15 cellular contexts compared by ENCODE assay signal in genomic region chr4:146329042-146329716, GRCh38.
DNase-seq lines count a peak whose midpoint lies in the region; ATAC-seq and TF ChIP-seq lines count a peak whose summit lies in the region.
"Had no signal": no experiment of that assay in that cellular context is flagged by ENCODE, and none has a peak within 500 bp of the region (broad histone marks: within the 10 kb centered on the region; RNA-seq: fewer than 3 reads in every experiment).

No MANE protein-coding gene starts in this region.

- H3K27me3 ChIP-seq in PC-3 (ENCODE audit: low read length): no peaks in the 10 kb centered on the region
- H3K27me3 ChIP-seq in mesendoderm (ENCODE audit: insufficient read depth, low read length, poor library complexity): no peaks in the 10 kb centered on the region
- no peaks in the 10 kb centered on the region for H3K27me3 ChIP-seq in psoas muscle (ENCODE audit: insufficient read depth in 3 of 3, low read length in 2 of 3)
- H3K27me3 ChIP-seq: gastrocnemius medialis had no signal

- no TSS peak for BruUV-seq in PC-3 (replicated peaks; lab: Mats Ljungman, UMichigan)

- H3K9ac ChIP-seq in PC-3 (ENCODE audit: low read length): no peak overlapping the region
- H3K9ac ChIP-seq in mesendoderm (ENCODE audit: low read length): no peak overlapping the region

- H3K23ac ChIP-seq in mesendoderm (ENCODE audit: low read length): no peak overlapping the region

- TF ChIP-seq CTCF in AG10803 (conservative IDR thresholded peaks at IDR 0.05; ENCODE audit: low read length) (no peak), PC-3 (conservative IDR thresholded peaks at IDR 0.05; ENCODE audit: low read depth, low read length) (no peak), psoas muscle (IDR thresholded peaks at IDR 0.05) (no peak)

- H3K9me3 ChIP-seq in PC-3 (ENCODE audit: low read length) (no peaks in the 10 kb centered on the region), psoas muscle (no peaks in the 10 kb centered on the region)
- H3K9me3 ChIP-seq: gastrocnemius medialis had no signal

- ATAC-seq in PC-3: peak; percentile 66
- no peak for ATAC-seq in psoas muscle
- ATAC-seq in GM19035 (IDR thresholded peaks at IDR 0.05; ENCODE audit: unreplicated experiment): no peak
- ATAC-seq in GM21423 (IDR thresholded peaks at IDR 0.05; ENCODE audit: unreplicated experiment): no peak
- ATAC-seq: CD8-positive, alpha-beta T cell; gastrocnemius medialis; HepG2; stimulated activated effector memory CD8-positive, alpha-beta T cell treated with anti-CD3 and anti-CD28 coated beads, Interleukin-12 subunit alpha, Interleukin-12 subunit beta, amount 100 ng/mL, for 72 hours had no signal

- H3K9me2 ChIP-seq in PC-3 (replicated peaks; ENCODE audit: low read length): no peaks in the 10 kb centered on the region

- H3K4me1 ChIP-seq in PC-3 (ENCODE audit: insufficient read depth, low read length) (peaks cover 53% of the 10 kb centered on the region), mesendoderm (ENCODE audit: control insufficient read depth, low read depth, low read length) (no peaks in the 10 kb centered on the region), psoas muscle (no peaks in the 10 kb centered on the region)
- H3K4me1 ChIP-seq: gastrocnemius medialis had no signal

- H3K4me2 ChIP-seq in PC-3 (ENCODE audit: low read length) (peak overlapping the region; percentile 47), mesendoderm (ENCODE audit: low read length) (no peak overlapping the region)

- no peak overlapping the region for H2AFZ ChIP-seq in PC-3 (ENCODE audit: low read length)

- H2BK120ac ChIP-seq in mesendoderm (ENCODE audit: low read depth, low read length): no peak overlapping the region

- H4K5ac ChIP-seq in mesendoderm (ENCODE audit: low read length): no peak overlapping the region

- no peak overlapping the region for H2BK15ac ChIP-seq in mesendoderm (replicated peaks; ENCODE audit: low read depth)

- H3K27ac ChIP-seq in PC-3 (ENCODE audit: low read length) (peak overlapping the region; percentile 72), mesendoderm (ENCODE audit: low read depth, low read length) (no peak overlapping the region), psoas muscle (no peak overlapping the region)
- H3K27ac ChIP-seq: gastrocnemius medialis had no signal

- no peaks in the 10 kb centered on the region for H3K79me2 ChIP-seq in PC-3 (ENCODE audit: low read length)
- H3K79me2 ChIP-seq in mesendoderm (ENCODE audit: control insufficient read depth, insufficient read depth, low read length): no peaks in the 10 kb centered on the region

- POLR2A ChIA-PET in PC-3 (lab: Charles Lee; ENCODE audit: unreplicated experiment): interaction anchor here (0.7 kb wide), 1 partner anchor 1273 kb away, joined by 3 read pairs; no protein-coding TSS in a partner anchor
- POLR2A ChIA-PET in HEK293T (lab: Yijun Ruan, JAX): no interaction called here

- H3K79me1 ChIP-seq in mesendoderm (ENCODE audit: low read length): no peaks in the 10 kb centered on the region

- intact Hi-C loops in PC-3 (cut with micrococcal nuclease) (no loop called here), psoas muscle (cut with DNase I) (no loop called here)

- H3K56ac ChIP-seq in mesendoderm (ENCODE audit: low read length): no peak overlapping the region

- H3K36me3 ChIP-seq in PC-3 (ENCODE audit: low read depth, low read length): no peaks in the 10 kb centered on the region
- no peaks in the 10 kb centered on the region for H3K36me3 ChIP-seq in mesendoderm (ENCODE audit: control insufficient read depth, insufficient read depth, low read length)
- H3K36me3 ChIP-seq in psoas muscle (ENCODE audit: insufficient read depth in 1 of 2, low read depth in 1 of 2): no peaks in the 10 kb centered on the region
- H3K36me3 ChIP-seq: gastrocnemius medialis had no signal

- H3K4me3 ChIP-seq in AG10803 (ENCODE audit: low read length) (no peak overlapping the region), PC-3 (ENCODE audit: low read length) (no peak overlapping the region), mesendoderm (ENCODE audit: low read length) (no peak overlapping the region), psoas muscle (no peak overlapping the region)
- H3K4me3 ChIP-seq: gastrocnemius medialis had no signal

- peaks cover 5% of the 10 kb centered on the region for H3F3A ChIP-seq in PC-3 (ENCODE audit: low read length, unreplicated experiment)

- no peak overlapping the region for H2BK5ac ChIP-seq in mesendoderm (ENCODE audit: low read length)

- CTCF ChIA-PET in PC-3 (lab: Charles Lee) (no interaction called here), HEK293T (lab: Yijun Ruan, JAX) (no interaction called here)

- H2AK5ac ChIP-seq in mesendoderm (ENCODE audit: low read length): no peak overlapping the region

- no peak overlapping the region for H3K18ac ChIP-seq in mesendoderm (ENCODE audit: low read length)

- no peak overlapping the region for H4K8ac ChIP-seq in mesendoderm (ENCODE audit: low read depth, low read length)

- H3K4ac ChIP-seq in mesendoderm (ENCODE audit: low read depth, low read length): no peak overlapping the region

- no peaks in the 10 kb centered on the region for H4K20me1 ChIP-seq in PC-3 (ENCODE audit: low read length)

- peak; percentile 74 for DNase-seq in AG10803 (ENCODE audit: low read depth)
- DNase-seq in PC-3: peak; percentile 89
- DNase-seq in dermis blood vessel endothelial cell: peak; percentile 79
- peak; percentile 2 for DNase-seq in mesendoderm
- DNase-seq in psoas muscle: no peak
- DNase-seq in HEK293T (ENCODE audit: extremely low spot score): no peak
- DNase-seq: CD8-positive, alpha-beta T cell; gastrocnemius medialis; NCI-H1694; NCI-H748 treated with DMSO at 0.1 percent for 48 hours; occipital lobe had no signal

TF ChIP-seq in HEK293T, 16 proteins besides CTCF, POLR2A, EP300 and RAD21:
- TF ChIP-seq CTBP1 (IDR thresholded peaks at IDR 0.05; ENCODE audit: borderline replicate concordance) (no peak), SUZ12 (IDR thresholded peaks at IDR 0.05) (no peak), FOXM1 (IDR thresholded peaks at IDR 0.05; ENCODE audit: borderline replicate concordance) (no peak), SP1 (IDR thresholded peaks at IDR 0.05) (no peak), FOXA1 (IDR thresholded peaks at IDR 0.05) (no peak), HDGF (IDR thresholded peaks at IDR 0.05; ENCODE audit: borderline replicate concordance) (no peak)

Comparison
In these comparisons a context has a peak if more than half of its experiments do, and no peak if none do; other contexts are left out.
1. DNase-seq: peak in AG10803 (single experiment), PC-3 (single experiment), dermis blood vessel endothelial cell (single experiment) and mesendoderm (single experiment); none in psoas muscle (0 of 2) and HEK293T (single experiment).